8 cellular contexts compared by ENCODE assay signal in the genomic region with DNA sequence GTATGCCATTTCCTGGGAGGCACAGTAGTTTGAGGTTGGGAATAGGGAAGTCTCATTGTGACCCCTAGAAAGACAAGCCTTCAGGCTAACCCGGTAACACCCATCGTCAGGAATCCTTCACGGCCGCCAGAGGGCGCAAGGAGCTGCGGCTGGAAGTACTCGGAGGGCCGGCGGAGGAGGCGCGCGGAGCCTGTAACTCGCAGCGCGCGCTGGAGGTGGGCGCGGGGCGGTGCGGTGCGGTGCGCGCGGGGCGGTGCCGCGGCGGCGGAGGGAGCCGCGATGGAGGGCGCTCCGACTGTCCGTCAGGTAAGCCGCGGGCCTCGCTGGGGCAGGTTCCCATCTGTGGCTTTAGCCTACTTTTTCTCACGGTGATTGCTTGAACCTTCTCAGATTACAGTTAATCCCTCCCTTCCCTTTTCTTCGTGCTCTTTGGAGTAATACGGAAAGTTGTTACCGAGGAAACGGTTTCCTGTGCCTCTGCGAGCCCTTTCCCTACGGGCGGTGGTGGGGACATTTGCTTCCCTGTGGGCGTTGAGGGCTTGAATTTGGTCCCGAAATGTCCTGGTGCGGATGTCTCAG. TPM values are rescaled to one million over a fixed set of nuclear protein-coding genes. Genes with fewer than 3 reads are reported as not detected.
DNase-seq lines count a peak whose midpoint lies in the region; ATAC-seq and TF ChIP-seq lines count a peak whose summit lies in the region.

A gene (plus strand): TSS at position 158 of the 579 bp plus-strand sequence. CDS start 122 bp downstream, at position 280.

- peak within 1 kb of the TSS; percentile 92 for H3K4me3 ChIP-seq in SK-N-MC
- peak within 1 kb of the TSS; percentile 60 for H3K4me3 ChIP-seq in thymus (ENCODE audit: low read length)

- H3K27ac ChIP-seq in SK-N-MC (no peak within 1 kb of the TSS), thymus (ENCODE audit: low read depth) (no peak within 1 kb of the TSS)

- H3K9me3 ChIP-seq in SK-N-MC (ENCODE audit: low read depth, low read length) (no peaks in the 10 kb centered on the region), thymus (ENCODE audit: control insufficient read depth) (no peaks in the 10 kb centered on the region)

- peak; percentile 97 for ATAC-seq in HG02623 (IDR thresholded peaks at IDR 0.05; ENCODE audit: unreplicated experiment)

- H3K4me1 ChIP-seq in thymus (ENCODE audit: control insufficient read depth, insufficient read depth, low read length): peaks cover 5% of the 10 kb centered on the region

- peak within 1 kb of the TSS; percentile 76 for H3K4me3 Mint-ChIP-seq in activated naive CD4-positive, alpha-beta T cell treated with anti-CD3 and anti-CD28 coated beads, Interleukin-2, amount 50 U/mL, for 24 hours
- H3K4me3 Mint-ChIP-seq in osteocyte (ENCODE audit: unreplicated experiment): peak within 1 kb of the TSS; percentile 79

- no peaks in the 10 kb centered on the region for H3K27me3 ChIP-seq in thymus (ENCODE audit: control insufficient read depth, insufficient read depth)

- no peaks in the 10 kb centered on the region for H3K9me3 Mint-ChIP-seq in activated naive CD4-positive, alpha-beta T cell treated with anti-CD3 and anti-CD28 coated beads, Interleukin-2, amount 50 U/mL, for 24 hours
- no peaks in the 10 kb centered on the region for H3K9me3 Mint-ChIP-seq in osteocyte (ENCODE audit: unreplicated experiment)

- H3K9ac ChIP-seq in SK-N-MC (ENCODE audit: insufficient read length): peak within 1 kb of the TSS; percentile 41

- no peaks in the 10 kb centered on the region for H3K36me3 Mint-ChIP-seq in activated naive CD4-positive, alpha-beta T cell treated with anti-CD3 and anti-CD28 coated beads, Interleukin-2, amount 50 U/mL, for 24 hours
- H3K36me3 Mint-ChIP-seq in osteocyte (ENCODE audit: unreplicated experiment): no peaks in the 10 kb centered on the region

- DNase-seq in GM10266 (ENCODE audit: extremely low spot score) (peak; percentile 89), NCI-H1048 (lab: John Stamatoyannopoulos, UW) (peak; percentile 64), SK-N-MC (ENCODE audit: low read depth, low spot score) (peak; percentile 50), head of caudate nucleus (peak; percentile 78 to 95 (median 90)), osteocyte (ENCODE audit: extremely low spot score, unreplicated experiment) (peak; percentile 94)

- WGBS in thymus: under 1% methylated on average over 48 of the region's 48 CpGs

- H3K27ac Mint-ChIP-seq in activated naive CD4-positive, alpha-beta T cell treated with anti-CD3 and anti-CD28 coated beads, Interleukin-2, amount 50 U/mL, for 24 hours: peak within 1 kb of the TSS; percentile 62
- peak within 1 kb of the TSS; percentile 78 for H3K27ac Mint-ChIP-seq in osteocyte (ENCODE audit: unreplicated experiment)

- intact Hi-C loops in head of caudate nucleus (cut with DNase I): no loop called here

- peak; percentile 90 for TF ChIP-seq CTCF in GM10266 (IDR thresholded peaks at IDR 0.05; ENCODE audit: control insufficient read depth, insufficient read depth, low read depth, missing control alignments)
- TF ChIP-seq CTCF in osteocyte (IDR thresholded peaks at IDR 0.05): peak; percentile 92

- H3K4me1 Mint-ChIP-seq in activated naive CD4-positive, alpha-beta T cell treated with anti-CD3 and anti-CD28 coated beads, Interleukin-2, amount 50 U/mL, for 24 hours: peaks cover 6% of the 10 kb centered on the region
- peaks cover 7% of the 10 kb centered on the region for H3K4me1 Mint-ChIP-seq in osteocyte (ENCODE audit: unreplicated experiment)

- H3K36me3 ChIP-seq in SK-N-MC (ENCODE audit: insufficient read depth, low read length) (no peaks in the 10 kb centered on the region), thymus (ENCODE audit: control insufficient read depth, insufficient read depth) (no peaks in the 10 kb centered on the region)

- H3K27me3 Mint-ChIP-seq in activated naive CD4-positive, alpha-beta T cell treated with anti-CD3 and anti-CD28 coated beads, Interleukin-2, amount 50 U/mL, for 24 hours: no peaks in the 10 kb centered on the region
- H3K27me3 Mint-ChIP-seq in osteocyte (ENCODE audit: unreplicated experiment): no peaks in the 10 kb centered on the region

RNA-seq across cellular contexts. Expression of the gene that starts here (rescaled TPM):
- total RNA-seq in osteocyte: 1.2 and 1.3 TPM in 2 replicates
- 8.6 TPM for polyA plus RNA-seq in thymus
